ENCODE assay signal across 9 cellular contexts in the genomic region with DNA sequence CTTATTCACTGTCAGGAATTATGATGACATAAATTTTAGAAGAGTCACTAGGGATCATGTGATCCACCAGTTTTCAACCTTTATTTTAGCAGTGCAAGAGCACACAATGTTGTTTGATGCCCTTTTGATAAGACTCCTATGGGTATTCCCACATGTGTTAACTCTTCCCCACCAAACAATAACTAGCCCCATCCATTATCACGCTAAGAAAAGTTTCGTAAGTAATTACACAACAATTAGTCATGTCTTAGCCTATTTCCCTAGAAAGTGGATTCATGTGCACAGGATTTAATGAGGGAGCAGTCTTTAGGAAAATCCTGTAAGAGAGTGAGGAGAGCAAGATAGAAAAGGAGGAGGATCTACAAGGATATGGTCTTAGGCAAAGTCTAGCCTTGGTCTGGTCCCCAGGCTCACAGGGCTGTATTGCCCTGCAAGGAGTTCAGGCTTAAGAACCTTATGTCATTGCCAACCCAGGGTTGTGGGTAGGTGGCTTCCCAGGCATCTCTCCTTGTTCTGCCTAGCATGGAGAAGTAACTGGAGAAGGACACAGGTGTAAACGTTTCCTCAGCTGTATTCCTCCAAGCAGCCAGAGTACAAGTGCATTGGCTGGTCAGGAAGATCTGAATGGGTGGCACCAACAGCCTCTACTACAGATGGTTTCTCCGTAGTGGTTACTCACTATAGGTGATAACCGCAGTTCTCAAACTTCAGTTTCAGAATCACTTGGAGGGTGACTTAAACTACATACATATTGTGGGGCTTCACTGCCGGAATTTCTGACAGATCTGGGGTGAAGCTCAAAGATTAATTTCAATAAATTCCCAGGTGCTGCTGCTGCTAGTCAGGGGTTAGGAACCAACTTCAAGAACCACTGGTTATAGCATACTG.
A peak's percentile ranks its signal among the peaks of the same experiment; 100 is the strongest.
DNase-seq lines count a peak whose midpoint lies in the region; ATAC-seq and TF ChIP-seq lines count a peak whose summit lies in the region.
"Had no signal": no experiment of that assay in that cellular context is flagged by ENCODE, and none has a peak within 500 bp of the region (broad histone marks: within the 10 kb centered on the region; RNA-seq: fewer than 3 reads in every experiment).

No MANE protein-coding gene starts in this region.

- no peak overlapping the region for H3K23ac ChIP-seq in mesenchymal stem cell (ENCODE audit: low read length in 2 of 2)

- no peak overlapping the region for H3K9ac ChIP-seq in MM.1S (ENCODE audit: low read length)
- no peak overlapping the region for H3K9ac ChIP-seq in mesenchymal stem cell (ENCODE audit: low read length)

- WGBS in mesenchymal stem cell = 86% methylated on average over 4 of the region's 6 CpGs

- H3K9me3 ChIP-seq in MM.1S (replicated peaks; ENCODE audit: insufficient read depth, low read length) = no peaks in the 10 kb centered on the region
- no peaks in the 10 kb centered on the region for H3K9me3 ChIP-seq in mesenchymal stem cell (ENCODE audit: control insufficient read depth, low read length)

- H2AFZ ChIP-seq in MM.1S (ENCODE audit: low read length) = no peak overlapping the region
- H2AFZ ChIP-seq in mesenchymal stem cell (ENCODE audit: low read depth, low read length) = no peak overlapping the region

- H3K14ac ChIP-seq in mesenchymal stem cell (ENCODE audit: low read length in 2 of 2) = no peak overlapping the region

- H3K27me3 ChIP-seq in MM.1S (replicated peaks; ENCODE audit: insufficient read depth, low read length) = no peaks in the 10 kb centered on the region
- H3K27me3 ChIP-seq in mesenchymal stem cell (ENCODE audit: control insufficient read depth in 1 of 2, insufficient read depth in 1 of 2, low read length in 2 of 2) = no peaks in the 10 kb centered on the region

- no peak overlapping the region for H2BK5ac ChIP-seq in mesenchymal stem cell (ENCODE audit: low read depth, low read length, poor library complexity, severe bottlenecking)

- H2BK15ac ChIP-seq in mesenchymal stem cell (ENCODE audit: low read depth, poor library complexity, severe bottlenecking) = no peak overlapping the region

- H3K4me2 ChIP-seq in MM.1S (ENCODE audit: low read depth, low read length) (peak overlapping the region; percentile 20; the same call in 1 of the 2 replicates), mesenchymal stem cell (ENCODE audit: low read length, poor library complexity, severe bottlenecking) (no peak overlapping the region)

- no peak overlapping the region for H4K8ac ChIP-seq in mesenchymal stem cell (ENCODE audit: low read length)

- H3K18ac ChIP-seq in mesenchymal stem cell (ENCODE audit: low read depth in 1 of 2, low read length in 2 of 2) = no peak overlapping the region

- no peak for TF ChIP-seq CTCF in MM.1S (IDR thresholded peaks at IDR 0.05; ENCODE audit: low read length)

- no peaks in the 10 kb centered on the region for H3K79me2 ChIP-seq in MM.1S (ENCODE audit: low read length)

- H4K20me1 ChIP-seq in MM.1S (ENCODE audit: insufficient read depth, low read length) = no peaks in the 10 kb centered on the region

- no peaks in the 10 kb centered on the region for H3F3A ChIP-seq in MM.1S (ENCODE audit: insufficient read depth, low read length)

- H3K27ac ChIP-seq in MM.1S (ENCODE audit: low read length) (no peak overlapping the region), mesenchymal stem cell (ENCODE audit: low read length, poor library complexity, severe bottlenecking) (no peak overlapping the region)

- H3K4ac ChIP-seq in mesenchymal stem cell (ENCODE audit: low read depth in 1 of 2, low read length in 2 of 2) = no peak overlapping the region

- H2BK120ac ChIP-seq in mesenchymal stem cell (ENCODE audit: low read depth, low read length) = no peak overlapping the region

- H3K9me2 ChIP-seq in MM.1S (replicated peaks; ENCODE audit: insufficient read depth, low read length) = no peaks in the 10 kb centered on the region

- no peaks in the 10 kb centered on the region for H3K36me3 ChIP-seq in MM.1S (replicated peaks; ENCODE audit: insufficient read depth, low read length)
- H3K36me3 ChIP-seq in mesenchymal stem cell (ENCODE audit: control insufficient read depth in 1 of 2, insufficient read depth in 2 of 2, low read depth in 1 of 2, low read length in 2 of 2) = no peaks in the 10 kb centered on the region

- DNase-seq in MM.1S (peak; percentile 76), mesenchymal stem cell (peak; percentile 51), iPS-NIHi11 (ENCODE audit: low spot score) (no peak), SHP77 (lab: John Stamatoyannopoulos, UW) (no peak)
- no peak for DNase-seq in stimulated activated naive CD4-positive, alpha-beta T cell treated with Interleukin-2 at 50 U/mL for 16 hours (lab: John Stamatoyannopoulos, UW)
- DNase-seq: activated CD4-positive, alpha-beta memory T cell treated with anti-CD3 and anti-CD28 coated beads, Interleukin-2, amount 10 ng/mL, durations not matched to agents 7 days and 5 days; CD8-positive, alpha-beta memory T cell had no signal

- H3K4me3 ChIP-seq in MM.1S (ENCODE audit: low read length) = no peak overlapping the region
- H3K4me3 ChIP-seq in mesenchymal stem cell (ENCODE audit: insufficient read depth in 1 of 2, low read depth in 1 of 2, low read length in 2 of 2) = no peak overlapping the region

- H3K4me1 ChIP-seq in MM.1S (ENCODE audit: low read length) = 0 out of 2 replicates have a peak, but pooled peaks cover 5% of the 10 kb centered on the region
- H3K4me1 ChIP-seq in mesenchymal stem cell (ENCODE audit: control insufficient read depth, insufficient read depth, low read depth, low read length) = no peaks in the 10 kb centered on the region

- H2BK12ac ChIP-seq in mesenchymal stem cell (ENCODE audit: low read length in 2 of 2) = peak overlapping the region in 1 of 2 experiments; percentile 29

- no peak overlapping the region for H2AK5ac ChIP-seq in mesenchymal stem cell (ENCODE audit: low read length, severe bottlenecking)

- no peaks in the 10 kb centered on the region for H3K79me1 ChIP-seq in mesenchymal stem cell (replicated peaks; ENCODE audit: low read length, poor library complexity, severe bottlenecking)

- ATAC-seq in GM18520 (IDR thresholded peaks at IDR 0.05; ENCODE audit: unreplicated experiment) (peak; percentile 98), GM21723 (IDR thresholded peaks at IDR 0.05; ENCODE audit: unreplicated experiment) (peak; percentile 74)

- H4K91ac ChIP-seq in mesenchymal stem cell (ENCODE audit: low read length) = no peak overlapping the region

Comparison
In these comparisons a context has a peak if more than half of its experiments do, and no peak if none do; other contexts are left out.
1. DNase-seq: peak in MM.1S (single experiment) and mesenchymal stem cell (single experiment); none in stimulated activated naive CD4-positive, alpha-beta T cell treated with Interleukin-2 at 50 U/mL for 16 hours (single experiment), iPS-NIHi11 (single experiment) and SHP77 (0 of 2).